ENCODE assay signal across 9 cellular contexts in the genomic region with DNA sequence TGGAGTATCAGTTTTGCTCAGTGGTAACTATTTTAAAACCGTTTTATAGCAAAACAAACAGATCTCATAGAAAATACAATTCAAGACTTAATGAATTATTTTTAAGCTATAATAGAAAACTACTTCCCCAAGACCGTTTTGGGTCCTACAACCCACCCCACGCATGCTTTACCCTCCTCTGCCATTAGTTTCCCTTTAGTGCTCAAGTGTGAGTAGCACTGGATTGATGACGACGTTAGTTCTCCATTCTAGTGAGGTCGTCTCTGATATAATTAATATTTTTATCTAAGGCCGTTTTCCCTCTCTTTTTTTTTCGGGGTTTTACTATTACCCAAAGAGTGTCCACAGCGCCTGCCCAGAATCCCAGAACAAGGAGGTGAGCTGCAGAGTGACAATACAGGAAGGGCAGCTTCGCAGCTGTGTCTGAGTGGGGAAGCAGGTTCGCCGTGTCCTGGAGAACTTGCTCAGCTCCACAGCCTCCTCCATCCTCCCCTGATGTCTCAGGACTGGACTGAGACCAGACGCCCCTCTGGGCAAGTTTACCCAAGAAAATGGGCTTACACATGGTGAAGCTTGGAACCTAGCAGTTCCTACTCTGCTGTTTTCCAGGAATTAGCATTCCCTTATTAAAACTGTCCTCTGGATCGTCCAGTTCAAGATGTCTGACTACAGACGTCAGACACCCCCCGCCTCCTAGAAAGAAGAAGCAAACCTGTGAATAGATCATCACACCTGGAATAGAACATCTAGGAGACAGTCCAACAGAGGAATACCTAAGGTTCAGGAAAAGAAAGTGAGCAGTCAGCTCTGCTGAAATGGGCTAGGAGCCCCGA. TPM values are rescaled to one million over a fixed set of nuclear protein-coding genes. Genes with fewer than 3 reads are reported as not detected.
DNase-seq lines count a peak whose midpoint lies in the region; ATAC-seq and TF ChIP-seq lines count a peak whose summit lies in the region.
"Had no signal": no experiment of that assay in that cellular context is flagged by ENCODE, and none has a peak within 500 bp of the region (broad histone marks: within the 10 kb centered on the region; RNA-seq: fewer than 3 reads in every experiment).

No MANE protein-coding gene starts in this region.

- intact Hi-C loops in MCF 10A (cut with micrococcal nuclease) (no loop called here), lower lobe of right lung (cut with DNase I) (no loop called here)

- CTCF ChIA-PET in MCF 10A (lab: Yijun Ruan, JAX), result interaction anchor here (0.5 to 5.0 kb wide), 19 partner anchors 9 to 1014 kb away, joined by 3 to 96 read pairs (median 5); no protein-coding TSS in a partner anchor

- peaks cover 19% of the 10 kb centered on the region for H3K27me3 ChIP-seq in lower lobe of right lung (ENCODE audit: low read depth)

- DNase-seq in SIG-M5 treated with dmso at 0.1 percent for 504 hours (lab: John Stamatoyannopoulos, UW; ENCODE audit: unreplicated experiment) (peak; percentile 28), SIG-M5 (lab: John Stamatoyannopoulos, UW) (no peak), M059J (ENCODE audit: low read depth) (peak; percentile 10), MCF 10A (ENCODE audit: unreplicated experiment) (no peak), lower lobe of right lung (no peak), ureter (ENCODE audit: low spot score) (peak; percentile 58), NCI-H1930 (lab: John Stamatoyannopoulos, UW) (no peak), substantia nigra (lab: John Stamatoyannopoulos, UW) (no peak)

- no peak overlapping the region for H3K27ac ChIP-seq in lower lobe of right lung
- H3K27ac ChIP-seq in substantia nigra (ENCODE audit: low read depth, low read length, poor library complexity, severe bottlenecking), result no peak overlapping the region
- H3K27ac ChIP-seq: adrenal gland had no signal

- H3K4me3 Mint-ChIP-seq in MCF 10A (ENCODE audit: unreplicated experiment), result peak overlapping the region; percentile 71

- peaks cover 17% of the 10 kb centered on the region for H3K4me1 ChIP-seq in lower lobe of right lung

- TF ChIP-seq CTCF in MCF 10A (IDR thresholded peaks at IDR 0.05; ENCODE audit: unreplicated experiment), result no peak
- no peak for TF ChIP-seq CTCF in lower lobe of right lung (IDR thresholded peaks at IDR 0.05)

- H3K27ac Mint-ChIP-seq in MCF 10A (ENCODE audit: low read depth, unreplicated experiment), result no peak overlapping the region

- H3K36me3 Mint-ChIP-seq in MCF 10A (ENCODE audit: insufficient read depth, unreplicated experiment), result peaks cover 8% of the 10 kb centered on the region

- H3K9me3 ChIP-seq in lower lobe of right lung, result no peaks in the 10 kb centered on the region
- H3K9me3 ChIP-seq: adrenal gland had no signal

- peak; percentile 55 to 67 for ATAC-seq in lower lobe of right lung

- peaks cover 3% of the 10 kb centered on the region for H3K9me3 Mint-ChIP-seq in MCF 10A (ENCODE audit: unreplicated experiment)

- no peaks in the 10 kb centered on the region for H3K36me3 ChIP-seq in lower lobe of right lung
- H3K36me3 ChIP-seq: adrenal gland had no signal

- H3K27me3 Mint-ChIP-seq in MCF 10A (ENCODE audit: insufficient read depth, unreplicated experiment), result peaks cover 30% of the 10 kb centered on the region

- BruUV-seq in MCF 10A (replicated peaks; lab: Mats Ljungman, UMichigan), result no TSS peak

- POLR2A ChIA-PET in MCF 10A (lab: Yijun Ruan, JAX), result no interaction called here

- H3K4me1 Mint-ChIP-seq in MCF 10A (ENCODE audit: insufficient read depth, unreplicated experiment), result peaks cover 20% of the 10 kb centered on the region

- peak overlapping the region; percentile 50 for H3K4me3 ChIP-seq in lower lobe of right lung

RNA-seq across cellular contexts. Expression of a gene that starts 31.9 kb away (rescaled TPM):
- total RNA-seq in M059J (2014; rRNA removed; shearing (Covaris generic)), result 15.5 and 18.8 TPM in 2 replicates
- 49.5 and 57.4 TPM in 2 replicates for total RNA-seq in MCF 10A (2022)
- total RNA-seq in lower lobe of right lung, result 48.6 TPM
- 96.9 TPM for total RNA-seq in ureter

Comparison
In these comparisons a context has a peak if more than half of its experiments do, and no peak if none do; other contexts are left out.
1. DNase-seq: peak in SIG-M5 treated with dmso at 0.1 percent for 504 hours (single experiment), M059J (single experiment) and ureter (single experiment); none in SIG-M5 (single experiment), MCF 10A (single experiment), lower lobe of right lung (single experiment), NCI-H1930 (0 of 2) and substantia nigra (0 of 49).